In the genomic region with DNA sequence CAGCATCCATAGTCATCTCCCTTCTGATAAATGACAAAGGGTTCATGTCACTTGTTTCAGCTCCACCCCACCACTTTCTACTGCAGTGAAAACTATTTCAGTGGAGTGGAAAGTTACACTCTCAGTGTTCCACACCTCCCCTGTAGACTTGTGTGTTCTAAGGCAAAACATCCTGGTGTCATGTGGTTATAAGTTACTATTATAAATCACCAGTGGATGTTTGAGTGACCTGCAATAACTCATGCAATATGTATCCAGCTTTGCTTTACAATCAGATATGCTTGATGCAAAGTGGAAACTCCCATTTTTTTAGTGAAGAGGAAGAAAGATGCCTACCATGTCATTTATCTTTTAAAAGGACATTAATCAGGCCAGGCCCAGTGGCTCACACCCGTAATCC, we compare ENCODE assay signal across 23 cellular contexts.
"Had no signal": no experiment of that assay in that cellular context is flagged by ENCODE, and none has a peak within 500 bp of the region (broad histone marks: within the 10 kb centered on the region; RNA-seq: fewer than 3 reads in every experiment).

No MANE protein-coding gene starts in this region.

- H3K27me3 Mint-ChIP-seq: IgD-negative memory B cell had no signal

- H3K9me3 ChIP-seq: MG63, SJSA1 had no signal

- H3K4me3 ChIP-seq: MG63, SJSA1, SK-N-MC had no signal

- DNase-seq: KBM-7, MG63, NCI-H1092 treated with DMSO at 0.1 percent for 48 hours, NCI-H1436, NCI-H187, NCI-H2029, NCI-H2081 treated with DMSO at 0.1 percent for 48 hours, NCI-H2171, NCI-H226, NCI-H446, NCI-H510A, NCI-H524 treated with DMSO at 0.1 percent for 48 hours, NCI-H69, NCI-H774, Right ventricle myocardium superior, RPMI8226, SIG-M5 had no signal

- FAIRE-seq: HTR-8/SVneo, RCC 7860 had no signal

- H3K27ac ChIP-seq: HL-60, SJSA1, SK-N-MC had no signal

- H3K4me1 Mint-ChIP-seq: IgD-negative memory B cell had no signal

- H3K27me3 ChIP-seq: MG63, SJSA1 had no signal

- H3K4me1 ChIP-seq: SJSA1 had no signal
